ENCODE assay signal across 23 cellular contexts in the genomic region with DNA sequence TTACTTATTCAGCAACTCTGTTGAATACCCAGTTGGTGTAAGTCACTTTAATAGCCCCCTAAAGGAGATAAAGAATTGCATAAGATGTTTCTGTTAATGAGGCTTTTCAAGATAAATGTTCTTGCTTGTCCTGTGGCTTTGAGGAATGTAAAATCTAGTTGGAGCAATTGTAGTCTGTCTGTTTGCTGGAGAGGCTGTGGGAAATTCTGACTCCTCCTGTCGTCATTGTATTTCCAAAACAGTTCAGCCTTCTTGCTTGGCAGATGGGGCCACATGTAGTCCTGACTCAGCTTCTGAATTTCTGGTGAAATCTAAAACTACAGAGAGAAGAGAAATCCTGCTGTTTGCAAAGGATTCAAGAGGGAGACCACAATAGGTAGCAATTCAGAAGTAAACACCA.
A peak's percentile ranks its signal among the peaks of the same experiment; 100 is the strongest.
DNase-seq lines count a peak whose midpoint lies in the region; ATAC-seq and TF ChIP-seq lines count a peak whose summit lies in the region.
"Had no signal": no experiment of that assay in that cellular context is flagged by ENCODE, and none has a peak within 500 bp of the region (broad histone marks: within the 10 kb centered on the region; RNA-seq: fewer than 3 reads in every experiment).

No MANE protein-coding gene starts in this region.

- ATAC-seq in heart right ventricle (peak in 7 of 8 donors; percentile 22 to 83 (median 63)), Right ventricle myocardium superior (ENCODE audit: poor library complexity) (no peak)

- no peaks in the 10 kb centered on the region for H3K9me3 Mint-ChIP-seq in nephron progenitor cell
- H3K9me3 Mint-ChIP-seq: activated naive CD4-positive, alpha-beta T cell treated with anti-CD3 and anti-CD28 coated beads for 36 hours had no signal

- intact Hi-C loops in heart right ventricle (cut with DNase I) = no loop called here
- intact Hi-C loops in Right ventricle myocardium superior (cut with DNase I) = no loop called here
- intact Hi-C loops in mammary epithelial cell (cut with micrococcal nuclease) = loop anchor here (2.0 to 10.0 kb wide), 3 partner anchors 36 to 183 kb away; no protein-coding TSS in a partner anchor
- intact Hi-C loops in uterus (cut with DNase I; ENCODE audit: low total_unique reads) = no loop called here

- H2AFZ ChIP-seq in mammary epithelial cell (ENCODE audit: low read depth, low read length) = peak overlapping the region; percentile 52

- in situ Hi-C loops in mammary epithelial cell (cut with MboI; ENCODE audit: low sequenced_read_pairs in 2 of 2) = no loop called here

- no peak for TF ChIP-seq POLR2A in uterus (IDR thresholded peaks at IDR 0.05)

- H3K36me3 ChIP-seq in heart right ventricle = no peaks in the 10 kb centered on the region
- H3K36me3 ChIP-seq in mammary epithelial cell (ENCODE audit: insufficient read depth, low read length) = no peaks in the 10 kb centered on the region
- no peaks in the 10 kb centered on the region for H3K36me3 ChIP-seq in uterus
- H3K36me3 ChIP-seq: cardiac muscle cell, ovary, upper lobe of left lung had no signal

- H3K4me2 ChIP-seq in mammary epithelial cell (ENCODE audit: insufficient read depth, low read depth, low read length) = no peak overlapping the region

- 36 to 38% methylated on average over 1 of the region's 1 CpG for WGBS in heart right ventricle, 2 donors
- WGBS in mammary epithelial cell (ENCODE audit: low coverage, missing lambda C conversion rate) = no CpG with 5 or more reads among the region's 1 CpG

- H3K27ac ChIP-seq in heart right ventricle = no peak overlapping the region
- H3K27ac ChIP-seq in mammary epithelial cell (ENCODE audit: insufficient read depth, low read depth, low read length) = peak overlapping the region; percentile 18
- no peak overlapping the region for H3K27ac ChIP-seq in uterus
- H3K27ac ChIP-seq: cardiac muscle cell, ovary, upper lobe of left lung had no signal

- CTCF ChIA-PET in mammary epithelial cell (lab: Charles Lee; ENCODE audit: low non-redundant PET) = interaction anchor here (0.6 to 0.9 kb wide), 2 partner anchors 8 to 70 kb away, joined by 3 read pairs; no protein-coding TSS in a partner anchor

- DNase-seq in heart right ventricle = peak in 1 of 2 donors; percentile 38
- no peak for DNase-seq in Right ventricle myocardium superior
- DNase-seq in mammary epithelial cell = peak; percentile 95
- DNase-seq in islet precursor cell = peak; percentile 69
- peak; percentile 20 to 48 for DNase-seq in uterus
- DNase-seq in central memory CD4-positive, alpha-beta T cell = no peak
- no peak for DNase-seq in activated naive CD4-positive, alpha-beta T cell treated with anti-CD3 and anti-CD28 coated beads, Interleukin-2, amount 50 U/mL, for 16 hours
- DNase-seq in nephron progenitor cell = no peak
- DNase-seq: activated CD4-positive, alpha-beta T cell treated with anti-CD3 and anti-CD28 coated beads for 1 hour; activated CD8-positive, alpha-beta memory T cell treated with anti-CD3 and anti-CD28 coated beads, Interleukin-2, amount 50 U/mL, for 48 hours; activated naive CD4-positive, alpha-beta T cell treated with anti-CD3 and anti-CD28 coated beads for 36 hours; CD8-positive, alpha-beta memory T cell; effector CD8-positive, alpha-beta T cell; KG1; NCI-H1436 treated with DMSO at 0.1 percent for 48 hours; NCI-H345; NK-92 treated with Interleukin-12 subunit alpha and Interleukin-12 subunit beta, amount 100 ng/mL, for 24 hours; SHP77 treated with DMSO at 0.1 percent for 48 hours; stimulated activated naive CD4-positive, alpha-beta T cell; T-helper 2 cell; upper lobe of left lung had no signal

- no peaks in the 10 kb centered on the region for H3K79me2 ChIP-seq in mammary epithelial cell (ENCODE audit: insufficient read depth, low read length)

- H3K27ac Mint-ChIP-seq in nephron progenitor cell = no peak overlapping the region
- H3K27ac Mint-ChIP-seq: activated naive CD4-positive, alpha-beta T cell treated with anti-CD3 and anti-CD28 coated beads for 36 hours; CD8-positive, alpha-beta memory T cell had no signal

- no peak overlapping the region for H3K4me3 Mint-ChIP-seq in nephron progenitor cell
- H3K4me3 Mint-ChIP-seq: activated naive CD4-positive, alpha-beta T cell treated with anti-CD3 and anti-CD28 coated beads for 36 hours; CD8-positive, alpha-beta memory T cell had no signal

- H3K4me1 ChIP-seq in heart right ventricle (no peaks in the 10 kb centered on the region), mammary epithelial cell (ENCODE audit: insufficient read depth, low read length) (peaks cover 9% of the 10 kb centered on the region), uterus (no peaks in the 10 kb centered on the region)
- H3K4me1 ChIP-seq: upper lobe of left lung had no signal

- dilution Hi-C loops in mammary epithelial cell (cut with HindIII; ENCODE audit: low sequenced_read_pairs) = loop anchor here (5.0 kb wide), 1 partner anchor 37 kb away; no protein-coding TSS in a partner anchor

- no peaks in the 10 kb centered on the region for H4K20me1 ChIP-seq in mammary epithelial cell (ENCODE audit: insufficient read depth, low read length)

- peaks cover 12% of the 10 kb centered on the region for H3K27me3 Mint-ChIP-seq in nephron progenitor cell (ENCODE audit: low read depth, poor library complexity)

- TF ChIP-seq CTCF in heart right ventricle (IDR thresholded peaks at IDR 0.05) = no peak
- no peak for TF ChIP-seq CTCF in mammary epithelial cell (conservative IDR thresholded peaks at IDR 0.05 in 1 of 2, IDR thresholded peaks at IDR 0.05 in 1 of 2; ENCODE audit: extremely low read depth in 1 of 2, insufficient read depth in 1 of 2, low read depth in 1 of 2, low read length in 2 of 2)
- no peak for TF ChIP-seq CTCF in uterus (IDR thresholded peaks at IDR 0.05)
- no peak for TF ChIP-seq CTCF in nephron progenitor cell (IDR thresholded peaks at IDR 0.05)

- H3K9me3 ChIP-seq in heart right ventricle = peaks cover 0 to 5% (median 0%) of the 10 kb centered on the region in 11 donors
- no peaks in the 10 kb centered on the region for H3K9me3 ChIP-seq in mammary epithelial cell (replicated peaks; ENCODE audit: insufficient read depth, low read length)
- no peaks in the 10 kb centered on the region for H3K9me3 ChIP-seq in uterus
- H3K9me3 ChIP-seq: ovary, upper lobe of left lung had no signal

- peak overlapping the region; percentile 41 for H3K9ac ChIP-seq in mammary epithelial cell (ENCODE audit: insufficient read depth, low read length)

- H3K36me3 Mint-ChIP-seq in nephron progenitor cell (ENCODE audit: low read depth) = no peaks in the 10 kb centered on the region
- H3K36me3 Mint-ChIP-seq: CD8-positive, alpha-beta memory T cell had no signal

- H3K27me3 ChIP-seq in heart right ventricle = no peaks in the 10 kb centered on the region
- no peaks in the 10 kb centered on the region for H3K27me3 ChIP-seq in mammary epithelial cell (ENCODE audit: insufficient read depth, low read length)
- no peaks in the 10 kb centered on the region for H3K27me3 ChIP-seq in uterus
- H3K27me3 ChIP-seq: cardiac muscle cell, ovary, upper lobe of left lung had no signal

- no TSS peak for BruUV-seq in mammary epithelial cell (replicated peaks; lab: Mats Ljungman, UMichigan)

- H3K4me3 ChIP-seq in heart right ventricle (no peak overlapping the region), mammary epithelial cell (replicated peaks in 1 of 3; ENCODE audit: insufficient read depth in 1 of 3, low read depth in 2 of 3, low read length in 3 of 3) (no peak overlapping the region), uterus (no peak overlapping the region)
- H3K4me3 ChIP-seq: cardiac muscle cell, ovary, upper lobe of left lung had no signal

- peaks cover 14% of the 10 kb centered on the region for H3K4me1 Mint-ChIP-seq in nephron progenitor cell
- H3K4me1 Mint-ChIP-seq: CD8-positive, alpha-beta memory T cell had no signal

Comparison
In these comparisons a context has a peak if more than half of its experiments do, and no peak if none do; other contexts are left out.
1. DNase-seq: peak in mammary epithelial cell (single experiment), islet precursor cell (single experiment) and uterus (2 of 2); none in Right ventricle myocardium superior (single experiment), central memory CD4-positive, alpha-beta T cell (single experiment), activated naive CD4-positive, alpha-beta T cell treated with anti-CD3 and anti-CD28 coated beads, Interleukin-2, amount 50 U/mL, for 16 hours (single experiment) and nephron progenitor cell (single experiment).